ENCODE assay signal across 1 cellular context in genomic region chr1:36248250-36248894, GRCh38.
TF ChIP-seq lines count a peak whose summit lies in the region.

No MANE protein-coding gene starts in this region.

TF ChIP-seq in HepG2, 621 proteins besides CTCF, POLR2A, EP300 and RAD21 (continued from another document and continues in another):
- TF ChIP-seq PAXIP1 (CRISPR knock-in tag; conservative IDR thresholded peaks at IDR 0.05) (peak; percentile 89), EHMT2 (IDR thresholded peaks at IDR 0.05; ENCODE audit: borderline replicate concordance, low read depth, low read length) (peak; percentile 69; the same call in 1 of the 2 replicates), ZNF563 (CRISPR knock-in tag; IDR thresholded peaks at IDR 0.05) (no peak), ZBTB38 (CRISPR knock-in tag; IDR thresholded peaks at IDR 0.05) (no peak), SIN3A (IDR thresholded peaks at IDR 0.05; ENCODE audit: borderline replicate concordance, low read depth, low read length) (0 out of 2 replicates have a peak, but pooled peaks have one; percentile 34), ZBTB25 (CRISPR knock-in tag; IDR thresholded peaks at IDR 0.05) (peak; percentile 40; the same call in 1 of the 2 replicates), ZSCAN25 (CRISPR knock-in tag; IDR thresholded peaks at IDR 0.05) (no peak), TFDP1 (CRISPR knock-in tag; IDR thresholded peaks at IDR 0.05; ENCODE audit: borderline replicate concordance) (no peak), NR3C1 (CRISPR knock-in tag; IDR thresholded peaks at IDR 0.05) (no peak), DNMT1 (CRISPR knock-in tag; IDR thresholded peaks at IDR 0.05) (no peak), ZNF83 (CRISPR knock-in tag; IDR thresholded peaks at IDR 0.05; ENCODE audit: borderline replicate concordance) (no peak), SP2 (CRISPR knock-in tag; IDR thresholded peaks at IDR 0.05) (no peak), USF2 (IDR thresholded peaks at IDR 0.05; ENCODE audit: low read depth, low read length) (no peak), USF2 (CRISPR knock-in tag; IDR thresholded peaks at IDR 0.05; ENCODE audit: borderline replicate concordance) (no peak), TEAD3 (CRISPR knock-in tag; optimal IDR thresholded peaks at IDR 0.05; ENCODE audit: borderline replicate concordance) (peak; percentile 63), ETV5 (CRISPR knock-in tag; IDR thresholded peaks at IDR 0.05; ENCODE audit: borderline replicate concordance) (no peak; the same call in 1 of the 2 replicates), NCOA5 (CRISPR knock-in tag; IDR thresholded peaks at IDR 0.05) (no peak), SMARCE1 (IDR thresholded peaks at IDR 0.05; ENCODE audit: borderline replicate concordance) (no peak), ZNF550 (CRISPR knock-in tag; IDR thresholded peaks at IDR 0.05; ENCODE audit: borderline replicate concordance) (no peak), DRAP1 (CRISPR knock-in tag; IDR thresholded peaks at IDR 0.05) (no peak), ZMYM3 (CRISPR knock-in tag; IDR thresholded peaks at IDR 0.05) (peak; percentile 97), IRX3 (CRISPR knock-in tag; IDR thresholded peaks at IDR 0.05; ENCODE audit: borderline replicate concordance, low read depth) (no peak), KAT2B (IDR thresholded peaks at IDR 0.05; ENCODE audit: borderline replicate concordance, low read depth, low read length) (no peak), ARID5B (CRISPR knock-in tag; IDR thresholded peaks at IDR 0.05) (peak; percentile 88), ATAD3A (CRISPR knock-in tag; IDR thresholded peaks at IDR 0.05) (no peak), ZNF776 (CRISPR knock-in tag; IDR thresholded peaks at IDR 0.05) (no peak), ZNF383 (CRISPR knock-in tag; IDR thresholded peaks at IDR 0.05; ENCODE audit: borderline replicate concordance) (no peak), ZC3H13 (CRISPR knock-in tag; IDR thresholded peaks at IDR 0.05) (no peak), ZNF547 (CRISPR knock-in tag; IDR thresholded peaks at IDR 0.05) (no peak), MATR3 (CRISPR knock-in tag; IDR thresholded peaks at IDR 0.05) (no peak), ZNF7 (CRISPR knock-in tag; IDR thresholded peaks at IDR 0.05) (no peak)
- TF ChIP-seq, protein P1, sequence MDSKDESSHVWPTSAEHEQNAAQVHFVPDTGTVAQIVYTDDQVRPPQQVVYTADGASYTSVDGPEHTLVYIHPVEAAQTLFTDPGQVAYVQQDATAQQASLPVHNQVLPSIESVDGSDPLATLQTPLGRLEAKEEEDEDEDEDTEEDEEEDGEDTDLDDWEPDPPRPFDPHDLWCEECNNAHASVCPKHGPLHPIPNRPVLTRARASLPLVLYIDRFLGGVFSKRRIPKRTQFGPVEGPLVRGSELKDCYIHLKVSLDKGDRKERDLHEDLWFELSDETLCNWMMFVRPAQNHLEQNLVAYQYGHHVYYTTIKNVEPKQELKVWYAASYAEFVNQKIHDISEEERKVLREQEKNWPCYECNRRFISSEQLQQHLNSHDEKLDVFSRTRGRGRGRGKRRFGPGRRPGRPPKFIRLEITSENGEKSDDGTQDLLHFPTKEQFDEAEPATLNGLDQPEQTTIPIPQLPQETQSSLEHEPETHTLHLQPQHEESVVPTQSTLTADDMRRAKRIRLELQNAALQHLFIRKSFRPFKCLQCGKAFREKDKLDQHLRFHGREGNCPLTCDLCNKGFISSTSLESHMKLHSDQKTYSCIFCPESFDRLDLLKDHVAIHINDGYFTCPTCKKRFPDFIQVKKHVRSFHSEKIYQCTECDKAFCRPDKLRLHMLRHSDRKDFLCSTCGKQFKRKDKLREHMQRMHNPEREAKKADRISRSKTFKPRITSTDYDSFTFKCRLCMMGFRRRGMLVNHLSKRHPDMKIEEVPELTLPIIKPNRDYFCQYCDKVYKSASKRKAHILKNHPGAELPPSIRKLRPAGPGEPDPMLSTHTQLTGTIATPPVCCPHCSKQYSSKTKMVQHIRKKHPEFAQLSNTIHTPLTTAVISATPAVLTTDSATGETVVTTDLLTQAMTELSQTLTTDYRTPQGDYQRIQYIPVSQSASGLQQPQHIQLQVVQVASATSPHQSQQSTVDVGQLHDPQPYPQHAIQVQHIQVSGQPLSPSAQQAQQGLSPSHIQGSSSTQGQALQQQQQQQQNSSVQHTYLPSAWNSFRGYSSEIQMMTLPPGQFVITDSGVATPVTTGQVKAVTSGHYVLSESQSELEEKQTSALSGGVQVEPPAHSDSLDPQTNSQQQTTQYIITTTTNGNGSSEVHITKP (CRISPR knock-in tag; IDR thresholded peaks at IDR 0.05; ENCODE audit: low read depth): 0 out of 2 replicates have a peak, but pooled peaks have one; percentile 24
- TF ChIP-seq, protein P2, sequence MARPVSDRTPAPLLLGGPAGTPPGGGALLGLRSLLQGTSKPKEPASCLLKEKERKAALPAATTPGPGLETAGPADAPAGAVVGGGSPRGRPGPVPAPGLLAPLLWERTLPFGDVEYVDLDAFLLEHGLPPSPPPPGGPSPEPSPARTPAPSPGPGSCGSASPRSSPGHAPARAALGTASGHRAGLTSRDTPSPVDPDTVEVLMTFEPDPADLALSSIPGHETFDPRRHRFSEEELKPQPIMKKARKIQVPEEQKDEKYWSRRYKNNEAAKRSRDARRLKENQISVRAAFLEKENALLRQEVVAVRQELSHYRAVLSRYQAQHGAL (CRISPR knock-in tag; IDR thresholded peaks at IDR 0.05; ENCODE audit: not compliant biosample characterization): no peak
- TF ChIP-seq, protein P3, sequence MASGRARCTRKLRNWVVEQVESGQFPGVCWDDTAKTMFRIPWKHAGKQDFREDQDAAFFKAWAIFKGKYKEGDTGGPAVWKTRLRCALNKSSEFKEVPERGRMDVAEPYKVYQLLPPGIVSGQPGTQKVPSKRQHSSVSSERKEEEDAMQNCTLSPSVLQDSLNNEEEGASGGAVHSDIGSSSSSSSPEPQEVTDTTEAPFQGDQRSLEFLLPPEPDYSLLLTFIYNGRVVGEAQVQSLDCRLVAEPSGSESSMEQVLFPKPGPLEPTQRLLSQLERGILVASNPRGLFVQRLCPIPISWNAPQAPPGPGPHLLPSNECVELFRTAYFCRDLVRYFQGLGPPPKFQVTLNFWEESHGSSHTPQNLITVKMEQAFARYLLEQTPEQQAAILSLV (CRISPR knock-in tag; IDR thresholded peaks at IDR 0.05; ENCODE audit: borderline replicate concordance): no peak
- TF ChIP-seq, protein P4, sequence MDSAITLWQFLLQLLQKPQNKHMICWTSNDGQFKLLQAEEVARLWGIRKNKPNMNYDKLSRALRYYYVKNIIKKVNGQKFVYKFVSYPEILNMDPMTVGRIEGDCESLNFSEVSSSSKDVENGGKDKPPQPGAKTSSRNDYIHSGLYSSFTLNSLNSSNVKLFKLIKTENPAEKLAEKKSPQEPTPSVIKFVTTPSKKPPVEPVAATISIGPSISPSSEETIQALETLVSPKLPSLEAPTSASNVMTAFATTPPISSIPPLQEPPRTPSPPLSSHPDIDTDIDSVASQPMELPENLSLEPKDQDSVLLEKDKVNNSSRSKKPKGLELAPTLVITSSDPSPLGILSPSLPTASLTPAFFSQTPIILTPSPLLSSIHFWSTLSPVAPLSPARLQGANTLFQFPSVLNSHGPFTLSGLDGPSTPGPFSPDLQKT (CRISPR knock-in tag; IDR thresholded peaks at IDR 0.05; ENCODE audit: borderline replicate concordance): no peak
